24 cellular contexts compared by ENCODE assay signal in genomic region chrX:110226931-110227330, GRCh38.
DNase-seq lines count a peak whose midpoint lies in the region; ATAC-seq, FAIRE-seq and TF ChIP-seq lines count a peak whose summit lies in the region.
"Had no signal": no experiment of that assay in that cellular context is flagged by ENCODE, and none has a peak within 500 bp of the region (broad histone marks: within the 10 kb centered on the region; RNA-seq: fewer than 3 reads in every experiment).

No MANE protein-coding gene starts in this region.

- H3K36me3 Mint-ChIP-seq in osteocyte (ENCODE audit: unreplicated experiment) = peaks cover 5% of the 10 kb centered on the region
- H3K36me3 Mint-ChIP-seq in nephron progenitor cell (ENCODE audit: low read depth) = peaks cover 34% of the 10 kb centered on the region

- DNase-seq in ELR (ENCODE audit: low read depth) = peak; percentile 58
- DNase-seq in NCI-H82 (lab: John Stamatoyannopoulos, UW) = peak; percentile 57
- DNase-seq in bronchial epithelial cell (ENCODE audit: low read depth) = peak; percentile 50
- DNase-seq in osteocyte (ENCODE audit: extremely low spot score, unreplicated experiment) = no peak
- DNase-seq in nephron progenitor cell = no peak
- DNase-seq: activated CD4-positive, alpha-beta memory T cell treated with anti-CD3 and anti-CD28 coated beads, Interleukin-2, amount 10 ng/mL, durations not matched to agents 7 days and 5 days; activated effector memory CD4-positive, alpha-beta T cell treated with anti-CD3 and anti-CD28 coated beads, Interleukin-2, amount 50 U/mL, for 16 hours; activated naive CD8-positive, alpha-beta T cell treated with anti-CD3 and anti-CD28 coated beads, Interleukin-2, amount 50 U/mL, for 24 hours; hypothalamus; left ventricle myocardium superior; NCI-H1694 treated with DMSO at 0.1 percent for 48 hours; NCI-H226; pancreas; right lobe of liver; Right ventricle myocardium superior; thyroid gland had no signal

- H3K27me3 Mint-ChIP-seq in osteocyte (ENCODE audit: unreplicated experiment) (no peaks in the 10 kb centered on the region), nephron progenitor cell (ENCODE audit: low read depth, poor library complexity) (peaks cover 7% of the 10 kb centered on the region)
- H3K27me3 Mint-ChIP-seq: activated CD4-positive, alpha-beta memory T cell treated with anti-CD3 and anti-CD28 coated beads, Interleukin-2, amount 10 ng/mL, durations not matched to agents 7 days and 5 days; activated naive CD8-positive, alpha-beta T cell treated with anti-CD3 and anti-CD28 coated beads, Interleukin-2, amount 50 U/mL, for 24 hours; brain; stimulated activated naive CD8-positive, alpha-beta T cell treated with anti-CD3 and anti-CD28 coated beads, Interleukin-15, Interleukin-2, amounts not matched to agents 100 ng/mL and 50 ng/mL, for 24 hours had no signal

- H3K4me3 Mint-ChIP-seq in osteocyte (ENCODE audit: unreplicated experiment) (no peak overlapping the region), nephron progenitor cell (no peak overlapping the region)
- H3K4me3 Mint-ChIP-seq: activated CD4-positive, alpha-beta memory T cell treated with anti-CD3 and anti-CD28 coated beads, Interleukin-2, amount 10 ng/mL, durations not matched to agents 7 days and 5 days; activated naive CD8-positive, alpha-beta T cell treated with anti-CD3 and anti-CD28 coated beads, Interleukin-2, amount 50 U/mL, for 24 hours; brain; CD14-positive monocyte; nephron; stimulated activated naive CD8-positive, alpha-beta T cell treated with anti-CD3 and anti-CD28 coated beads, Interleukin-15, Interleukin-2, amounts not matched to agents 100 ng/mL and 50 ng/mL, for 24 hours had no signal

- peaks cover 11% of the 10 kb centered on the region for H3K9me3 Mint-ChIP-seq in osteocyte (ENCODE audit: unreplicated experiment)
- H3K9me3 Mint-ChIP-seq in nephron progenitor cell = peaks cover 18% of the 10 kb centered on the region
- H3K9me3 Mint-ChIP-seq: activated CD4-positive, alpha-beta memory T cell treated with anti-CD3 and anti-CD28 coated beads, Interleukin-2, amount 10 ng/mL, durations not matched to agents 7 days and 5 days; activated naive CD8-positive, alpha-beta T cell treated with anti-CD3 and anti-CD28 coated beads, Interleukin-2, amount 50 U/mL, for 24 hours; stimulated activated naive CD8-positive, alpha-beta T cell treated with anti-CD3 and anti-CD28 coated beads, Interleukin-15, Interleukin-2, amounts not matched to agents 100 ng/mL and 50 ng/mL, for 24 hours had no signal

- H3K27ac Mint-ChIP-seq in osteocyte (ENCODE audit: unreplicated experiment) (peak overlapping the region; percentile 56), nephron progenitor cell (no peak overlapping the region)
- H3K27ac Mint-ChIP-seq: activated CD4-positive, alpha-beta memory T cell treated with anti-CD3 and anti-CD28 coated beads, Interleukin-2, amount 10 ng/mL, durations not matched to agents 7 days and 5 days; activated naive CD8-positive, alpha-beta T cell treated with anti-CD3 and anti-CD28 coated beads, Interleukin-2, amount 50 U/mL, for 24 hours; CD14-positive monocyte; stimulated activated naive CD8-positive, alpha-beta T cell treated with anti-CD3 and anti-CD28 coated beads, Interleukin-15, Interleukin-2, amounts not matched to agents 100 ng/mL and 50 ng/mL, for 24 hours had no signal

- no peak for TF ChIP-seq CTCF in bronchial epithelial cell (IDR thresholded peaks at IDR 0.05; ENCODE audit: insufficient read depth, low read length, severe bottlenecking)
- TF ChIP-seq CTCF in osteocyte (IDR thresholded peaks at IDR 0.05) = no peak
- TF ChIP-seq CTCF in nephron progenitor cell (IDR thresholded peaks at IDR 0.05) = no peak

- no peak for ATAC-seq in HG03354 (IDR thresholded peaks at IDR 0.05; ENCODE audit: poor library complexity, severe bottlenecking, unreplicated experiment)
- no peak for ATAC-seq in GM21737 (IDR thresholded peaks at IDR 0.05; ENCODE audit: unreplicated experiment)
- ATAC-seq: activated CD4-positive, CD25-positive, alpha-beta regulatory T cell treated with anti-CD3 and anti-CD28 coated beads, Interleukin-2, amount 50 U/mL, for 24 hours; activated naive CD8-positive, alpha-beta T cell treated with anti-CD3 and anti-CD28 coated beads, Interleukin-2, amount 50 U/mL, for 24 hours; K562; left ventricle myocardium superior; pancreas; right lobe of liver had no signal

- H3K4me1 Mint-ChIP-seq in osteocyte (ENCODE audit: unreplicated experiment) (peaks cover 10% of the 10 kb centered on the region), nephron progenitor cell (peaks cover 15% of the 10 kb centered on the region)

- no peak overlapping the region for H3K4me3 ChIP-seq in bronchial epithelial cell (ENCODE audit: low read depth, low read length)
- H3K4me3 ChIP-seq: K562, pancreas, right lobe of liver, thyroid gland had no signal

- no peaks in the 10 kb centered on the region for H3K36me3 ChIP-seq in bronchial epithelial cell (ENCODE audit: control insufficient read depth, insufficient read depth, low read length)
- H3K36me3 ChIP-seq: pancreas, right lobe of liver, thyroid gland had no signal

- H3K27me3 ChIP-seq in bronchial epithelial cell (ENCODE audit: control insufficient read depth, insufficient read depth, low read length) = no peaks in the 10 kb centered on the region
- H3K27me3 ChIP-seq: right lobe of liver, thyroid gland had no signal

- FAIRE-seq in bronchial epithelial cell (lab: Jason Lieb, UNC) = no peak
- FAIRE-seq: K562, pancreas had no signal

Comparison
In these comparisons a context has a peak if more than half of its experiments do, and no peak if none do; other contexts are left out.
1. DNase-seq: peak in ELR (single experiment), NCI-H82 (single experiment) and bronchial epithelial cell (single experiment); none in osteocyte (single experiment) and nephron progenitor cell (single experiment).